ENCODE assay signal across 8 cellular contexts in the genomic region with DNA sequence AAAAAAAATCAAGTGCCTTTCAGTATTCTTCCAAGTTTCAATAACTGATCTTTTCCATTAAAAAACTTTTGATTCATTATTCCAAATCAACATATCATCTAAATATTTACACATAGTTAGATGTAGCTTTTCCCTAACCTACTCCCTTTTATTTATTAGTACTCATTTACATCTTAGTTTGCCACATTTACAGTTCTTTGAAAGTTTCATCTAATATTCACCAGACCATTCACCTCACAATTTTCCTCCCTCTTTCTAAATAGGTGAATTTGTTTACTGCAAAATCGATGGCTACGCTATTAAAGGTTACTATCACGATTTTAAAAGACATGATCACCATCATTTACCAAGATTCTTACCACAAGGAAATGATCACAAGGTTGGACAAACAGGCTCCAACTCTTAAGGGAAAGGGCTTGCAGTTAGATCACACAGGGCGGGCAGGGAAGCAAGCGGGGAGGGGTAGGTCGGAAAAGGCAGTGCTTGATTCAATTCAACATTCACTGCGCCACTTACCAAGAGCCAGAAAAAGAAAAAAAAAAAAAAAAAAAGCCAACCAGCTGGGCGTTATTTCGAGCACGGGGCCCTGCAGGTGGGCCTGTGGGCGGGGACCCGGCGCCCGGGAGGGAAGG. TPM values are rescaled to one million over a fixed set of nuclear protein-coding genes. Genes with fewer than 3 reads are reported as not detected.
DNase-seq lines count a peak whose midpoint lies in the region; ATAC-seq and TF ChIP-seq lines count a peak whose summit lies in the region.

No MANE protein-coding gene starts in this region.

- 1% methylated on average over 13 of the region's 14 CpGs for WGBS in smooth muscle cell (ENCODE audit: low lambda C conversion rate)

- H3K27me3 ChIP-seq in smooth muscle cell (ENCODE audit: low read depth) = no peaks in the 10 kb centered on the region

- no peaks in the 10 kb centered on the region for H3K9me3 Mint-ChIP-seq in T-helper 2 cell treated with Interferon-gamma antibody and Interleukin-4, amounts not matched to agents 5 μg/mL and 100 μg/mL, for 36 hours
- no peaks in the 10 kb centered on the region for H3K9me3 Mint-ChIP-seq in activated T-helper 17 cell treated with anti-CD3 and anti-CD28 coated beads, Interleukin-2, amount 50 U/mL, for 72 hours

- H3K27ac Mint-ChIP-seq in T-helper 2 cell treated with Interferon-gamma antibody and Interleukin-4, amounts not matched to agents 5 μg/mL and 100 μg/mL, for 36 hours = peak overlapping the region; percentile 95
- H3K27ac Mint-ChIP-seq in activated T-helper 17 cell treated with anti-CD3 and anti-CD28 coated beads, Interleukin-2, amount 50 U/mL, for 72 hours = peak overlapping the region; percentile 100

- no peak for TF ChIP-seq CTCF in smooth muscle cell (IDR thresholded peaks at IDR 0.05; ENCODE audit: borderline replicate concordance, insufficient read depth, poor library complexity, severe bottlenecking)

- peak overlapping the region; percentile 88 for H3K4me2 ChIP-seq in smooth muscle cell

- no peak for DNase-seq in T-helper 2 cell treated with Interferon-gamma antibody and Interleukin-4, amounts not matched to agents 5 μg/mL and 100 μg/mL, for 36 hours (ENCODE audit: low spot score)
- DNase-seq in T-helper 2 cell = no peak
- peak; percentile 28 for DNase-seq in iPS DF 4.7 (ENCODE audit: extremely low read depth, low spot score)
- no peak for DNase-seq in smooth muscle cell (lab: John Stamatoyannopoulos, UW; ENCODE audit: unreplicated experiment)
- DNase-seq in NCI-H1930 (lab: John Stamatoyannopoulos, UW) = no peak

- no peaks in the 10 kb centered on the region for H3K27me3 Mint-ChIP-seq in T-helper 2 cell treated with Interferon-gamma antibody and Interleukin-4, amounts not matched to agents 5 μg/mL and 100 μg/mL, for 36 hours (ENCODE audit: low read depth)
- H3K27me3 Mint-ChIP-seq in activated T-helper 17 cell treated with anti-CD3 and anti-CD28 coated beads, Interleukin-2, amount 50 U/mL, for 72 hours = no peaks in the 10 kb centered on the region

- peaks cover 13% of the 10 kb centered on the region for H3K4me1 ChIP-seq in smooth muscle cell (ENCODE audit: low read depth)

- H3K4me1 Mint-ChIP-seq in T-helper 2 cell treated with Interferon-gamma antibody and Interleukin-4, amounts not matched to agents 5 μg/mL and 100 μg/mL, for 36 hours (ENCODE audit: low read depth) = peaks cover 43% of the 10 kb centered on the region
- peaks cover 9% of the 10 kb centered on the region for H3K4me1 Mint-ChIP-seq in activated T-helper 17 cell treated with anti-CD3 and anti-CD28 coated beads, Interleukin-2, amount 50 U/mL, for 72 hours

- H3K36me3 ChIP-seq in smooth muscle cell (ENCODE audit: low read depth) = peaks cover 3% of the 10 kb centered on the region

- peak overlapping the region; percentile 91 for H3K4me3 Mint-ChIP-seq in T-helper 2 cell treated with Interferon-gamma antibody and Interleukin-4, amounts not matched to agents 5 μg/mL and 100 μg/mL, for 36 hours
- H3K4me3 Mint-ChIP-seq in activated T-helper 17 cell treated with anti-CD3 and anti-CD28 coated beads, Interleukin-2, amount 50 U/mL, for 72 hours = peak overlapping the region; percentile 91

- H3K79me2 ChIP-seq in smooth muscle cell (ENCODE audit: low read depth) = peaks cover 44% of the 10 kb centered on the region

- peak overlapping the region; percentile 80 for H2AFZ ChIP-seq in smooth muscle cell (ENCODE audit: low read depth)

- H3F3A ChIP-seq in smooth muscle cell (ENCODE audit: low read depth) = peaks cover 3% of the 10 kb centered on the region

- H3K27ac ChIP-seq in smooth muscle cell (ENCODE audit: low read depth) = peak overlapping the region; percentile 86

- H3K4me3 ChIP-seq in smooth muscle cell = peak overlapping the region; percentile 74

- H4K20me1 ChIP-seq in smooth muscle cell (ENCODE audit: low read depth) = peaks cover 38% of the 10 kb centered on the region

- peak overlapping the region; percentile 95 for H3K9ac ChIP-seq in smooth muscle cell (ENCODE audit: low read depth)

- H3K9me3 ChIP-seq in smooth muscle cell (replicated peaks; ENCODE audit: low read depth) = no peaks in the 10 kb centered on the region

- no peak for ATAC-seq in activated T-helper 17 cell treated with anti-CD3 and anti-CD28 coated beads, Interleukin-2, amount 50 U/mL, for 72 hours (replicated peaks)
- ATAC-seq in GM21723 (IDR thresholded peaks at IDR 0.05; ENCODE audit: unreplicated experiment) (no peak), GM21447 (IDR thresholded peaks at IDR 0.05; ENCODE audit: unreplicated experiment) (no peak)

- H3K36me3 Mint-ChIP-seq in T-helper 2 cell treated with Interferon-gamma antibody and Interleukin-4, amounts not matched to agents 5 μg/mL and 100 μg/mL, for 36 hours (ENCODE audit: low read depth) = peaks cover 48% of the 10 kb centered on the region
- peaks cover 59% of the 10 kb centered on the region for H3K36me3 Mint-ChIP-seq in activated T-helper 17 cell treated with anti-CD3 and anti-CD28 coated beads, Interleukin-2, amount 50 U/mL, for 72 hours (ENCODE audit: low read depth)

RNA-seq across cellular contexts. Expression of a gene that starts 0.6 kb away (rescaled TPM):
- total RNA-seq in activated T-helper 17 cell treated with anti-CD3 and anti-CD28 coated beads, Interleukin-2, amount 50 U/mL, for 72 hours = 10 to 100 TPM; 69.6 to 71.0 TPM
- total RNA-seq in smooth muscle cell = 235 and 280 TPM in 2 replicates
- 97.1 and 110 TPM in 2 replicates for polyA plus RNA-seq in smooth muscle cell
